In the genomic region with DNA sequence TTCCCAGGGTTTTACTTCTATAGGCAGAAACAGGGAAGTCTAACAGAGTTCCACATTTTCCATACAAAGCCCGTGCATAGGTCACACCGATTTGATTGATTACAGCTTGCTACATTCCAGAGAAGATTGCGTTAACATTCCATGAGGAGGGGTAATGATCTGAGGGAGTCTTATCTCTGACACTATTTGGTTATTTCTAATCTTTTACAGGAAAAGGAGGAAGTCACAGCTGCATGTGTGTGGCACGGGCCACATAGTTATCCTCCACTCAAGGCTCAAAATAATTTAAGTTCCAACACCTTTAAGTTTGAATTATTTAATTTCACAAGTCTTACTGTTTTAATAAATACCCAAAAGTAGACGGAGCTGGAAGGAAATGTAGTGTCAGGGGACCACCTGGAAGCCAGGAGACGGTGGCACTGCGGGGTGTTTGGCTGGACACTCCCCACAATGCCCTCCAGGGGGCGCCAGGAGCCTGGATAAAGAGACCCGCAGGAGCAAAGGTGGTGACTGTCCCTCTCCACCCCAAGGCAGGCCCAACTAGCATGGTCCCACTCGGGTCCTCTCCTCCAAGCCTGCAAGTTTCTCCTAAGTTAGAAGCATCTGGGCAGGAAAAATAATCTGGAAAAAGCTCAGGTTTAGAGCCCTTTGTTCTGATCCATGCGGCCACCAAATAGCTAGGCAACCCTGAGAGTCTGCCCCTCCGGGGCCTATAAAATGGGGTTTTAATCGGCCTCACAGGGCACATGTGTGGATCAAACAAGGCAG, we compare ENCODE assay signal across 1 cellular context.
TF ChIP-seq lines count a peak whose summit lies in the region.

No MANE protein-coding gene starts in this region.

TF ChIP-seq in Ishikawa, 13 proteins besides CTCF, POLR2A, EP300 and RAD21:
- TF ChIP-seq EGR1 (IDR thresholded peaks at IDR 0.05) (no peak), TEAD4 (IDR thresholded peaks at IDR 0.05) (no peak), NFIC (IDR thresholded peaks at IDR 0.05) (no peak), MAX (IDR thresholded peaks at IDR 0.05) (no peak)
- TF ChIP-seq, protein P1, sequence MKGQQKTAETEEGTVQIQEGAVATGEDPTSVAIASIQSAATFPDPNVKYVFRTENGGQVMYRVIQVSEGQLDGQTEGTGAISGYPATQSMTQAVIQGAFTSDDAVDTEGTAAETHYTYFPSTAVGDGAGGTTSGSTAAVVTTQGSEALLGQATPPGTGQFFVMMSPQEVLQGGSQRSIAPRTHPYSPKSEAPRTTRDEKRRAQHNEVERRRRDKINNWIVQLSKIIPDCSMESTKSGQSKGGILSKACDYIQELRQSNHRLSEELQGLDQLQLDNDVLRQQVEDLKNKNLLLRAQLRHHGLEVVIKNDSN (IDR thresholded peaks at IDR 0.05) = no peak
